Comparison of ENCODE assay signal across 1 cellular context in genomic region chr10:119178371-119179119, GRCh38.
A peak's percentile ranks its signal among the peaks of the same experiment; 100 is the strongest.
TF ChIP-seq lines count a peak whose summit lies in the region.

Gene PRDX3, minus strand, starts transcription at chr10:119178812. Its CDS starts 22 bp downstream, at chr10:119178790.

TF ChIP-seq in HEK293, 187 proteins besides CTCF, POLR2A, EP300 and RAD21 (continued from another document and continues in another):
- TF ChIP-seq ZNF223 (tag by site-specific recombination; IDR thresholded peaks at IDR 0.05) (no peak), ZBTB20 (tag by site-specific recombination; IDR thresholded peaks at IDR 0.05) (peak; percentile 78), ZSCAN18 (tag by site-specific recombination; IDR thresholded peaks at IDR 0.05) (no peak), ZFP69B (tag by site-specific recombination; IDR thresholded peaks at IDR 0.05) (no peak), ZNF518A (tag by site-specific recombination; conservative IDR thresholded peaks at IDR 0.05; ENCODE audit: low read depth) (0 out of 2 replicates have a peak, but pooled peaks have one; percentile 8), ZNF311 (tag by site-specific recombination; IDR thresholded peaks at IDR 0.05; ENCODE audit: borderline replicate concordance) (no peak), HIC1 (tag by site-specific recombination; IDR thresholded peaks at IDR 0.05) (peak; percentile 96), ZNF792 (tag by site-specific recombination; IDR thresholded peaks at IDR 0.05) (no peak), PBX3 (CRISPR knock-in tag; IDR thresholded peaks at IDR 0.05) (0 out of 2 replicates have a peak, but pooled peaks have one; percentile 39), ZBTB48 (tag by site-specific recombination; IDR thresholded peaks at IDR 0.05) (peak; percentile 60), ZNF221 (tag by site-specific recombination; IDR thresholded peaks at IDR 0.05; ENCODE audit: borderline replicate concordance) (0 out of 2 replicates have a peak, but pooled peaks have one; percentile 14), ZNF133 (tag by site-specific recombination; IDR thresholded peaks at IDR 0.05) (no peak), ZSCAN4 (tag by site-specific recombination; IDR thresholded peaks at IDR 0.05) (peak; percentile 33), KLF9 (tag by site-specific recombination; IDR thresholded peaks at IDR 0.05; ENCODE audit: low read depth) (peak; percentile 90), GLI4 (tag by site-specific recombination; IDR thresholded peaks at IDR 0.05) (0 out of 2 replicates have a peak, but pooled peaks have one; percentile 28), KLF16 (tag by site-specific recombination; IDR thresholded peaks at IDR 0.05) (peak; percentile 87; the same call in 1 of the 2 replicates), MYNN (tag by site-specific recombination; IDR thresholded peaks at IDR 0.05; ENCODE audit: borderline replicate concordance) (no peak), ZNF433 (tag by site-specific recombination; IDR thresholded peaks at IDR 0.05; ENCODE audit: low read depth) (no peak), ZXDB (tag by site-specific recombination; IDR thresholded peaks at IDR 0.05) (peak; percentile 95), ATF2 (tag by site-specific recombination; IDR thresholded peaks at IDR 0.05; ENCODE audit: low read depth) (no peak), ZNF670 (tag by site-specific recombination; IDR thresholded peaks at IDR 0.05; ENCODE audit: low read depth) (no peak), TRIM28 (IDR thresholded peaks at IDR 0.05; ENCODE audit: borderline replicate concordance, low read length) (no peak), PATZ1 (tag by site-specific recombination; IDR thresholded peaks at IDR 0.05) (peak; percentile 93), INSM2 (tag by site-specific recombination; IDR thresholded peaks at IDR 0.05) (0 out of 2 replicates have a peak, but pooled peaks have one; percentile 41), GLIS2 (tag by site-specific recombination; IDR thresholded peaks at IDR 0.05) (peak; percentile 92), ZNF692 (tag by site-specific recombination; IDR thresholded peaks at IDR 0.05) (peak; percentile 72; the same call in 1 of the 2 replicates), ZNF366 (tag by site-specific recombination; conservative IDR thresholded peaks at IDR 0.05) (peak; percentile 41; the same call in 1 of the 2 replicates), ZNF747 (tag by site-specific recombination; IDR thresholded peaks at IDR 0.05) (no peak), ZNF416 (tag by site-specific recombination; IDR thresholded peaks at IDR 0.05) (no peak), ZNF629 (tag by site-specific recombination; IDR thresholded peaks at IDR 0.05) (peak; percentile 38; the same call in 1 of the 2 replicates), AEBP2 (tag by site-specific recombination; IDR thresholded peaks at IDR 0.05; ENCODE audit: borderline replicate concordance) (no peak)
